8 cellular contexts compared by ENCODE assay signal in genomic region chr1:33238194-33238724, GRCh38. TPM values are rescaled to one million over a fixed set of nuclear protein-coding genes. Genes with fewer than 3 reads are reported as not detected.
DNase-seq lines count a peak whose midpoint lies in the region; ATAC-seq, FAIRE-seq and TF ChIP-seq lines count a peak whose summit lies in the region.
"Not testable (repeated sequence)": the region's sequence is repeated elsewhere in the genome, so short reads cannot be mapped to it uniquely, and the experiment has no call there.

No MANE protein-coding gene starts in this region.

- TF ChIP-seq EP300 in A549 (IDR thresholded peaks at IDR 0.05); SK-N-SH (IDR thresholded peaks at IDR 0.05; ENCODE audit: borderline replicate concordance in 1 of 2, low read depth in 1 of 2, low read length in 1 of 2); GM12878 (IDR thresholded peaks at IDR 0.05; ENCODE audit: borderline replicate concordance in 1 of 2, control insufficient read depth in 1 of 2, low read depth in 2 of 2, low read length in 2 of 2): not testable (repeated sequence)

- H4K20me1 ChIP-seq in Karpas-422 (ENCODE audit: insufficient read depth, low read depth, low read length); SK-N-SH (ENCODE audit: insufficient read depth); GM12878 (ENCODE audit: control insufficient read depth, insufficient read depth): not testable (repeated sequence)

- H3K36me3 ChIP-seq in Karpas-422 (ENCODE audit: insufficient read depth, low read length); SK-N-SH (replicated peaks in 1 of 2; ENCODE audit: control insufficient read depth in 1 of 2, insufficient read depth in 2 of 2, low read length in 1 of 2); GM12878 (ENCODE audit: control insufficient read depth in 2 of 2, insufficient read depth in 2 of 2, low read length in 1 of 2): not testable (repeated sequence)

- TF ChIP-seq RAD21 in A549 (conservative IDR thresholded peaks at IDR 0.05 in 1 of 2, IDR thresholded peaks at IDR 0.05 in 1 of 2); SK-N-SH (IDR thresholded peaks at IDR 0.05; ENCODE audit: low read length); GM12878 (IDR thresholded peaks at IDR 0.05; ENCODE audit: insufficient read depth, low read depth, low read length): not testable (repeated sequence)

- CTCF ChIA-PET in A549 (lab: Yijun Ruan, JAX); SK-N-SH (lab: Yijun Ruan, JAX); GM12878 (lab: Yijun Ruan, JAX): not testable (repeated sequence)

- H3K4me1 ChIP-seq in A549; Karpas-422 (ENCODE audit: low read length); SK-N-SH (ENCODE audit: control insufficient read depth in 1 of 2, insufficient read depth in 2 of 2, low read depth in 1 of 2, low read length in 1 of 2); GM12878 (ENCODE audit: control insufficient read depth, insufficient read depth, low read length): not testable (repeated sequence)

- not testable (repeated sequence) for H3K9me2 ChIP-seq in Karpas-422 (replicated peaks; ENCODE audit: insufficient read depth, low read length); SK-N-SH

- not testable (repeated sequence) for H2AFZ ChIP-seq in Karpas-422 (ENCODE audit: low read length); SK-N-SH (ENCODE audit: low read depth); GM12878 (ENCODE audit: control insufficient read depth, low read depth, low read length)

- H3K27ac ChIP-seq in A549; Karpas-422 (ENCODE audit: low read length); SK-N-SH (ENCODE audit: low read depth in 2 of 2, low read length in 1 of 2); GM12878 (ENCODE audit: control insufficient read depth, insufficient read depth): not testable (repeated sequence)

- TF ChIP-seq POLR2A in A549 (IDR thresholded peaks at IDR 0.05; ENCODE audit: low read length); GM12878 (IDR thresholded peaks at IDR 0.05; ENCODE audit: low read depth, low read length): not testable (repeated sequence)

- not testable (repeated sequence) for TF ChIP-seq CTCF in A549 (IDR thresholded peaks at IDR 0.05); GM12865 (IDR thresholded peaks at IDR 0.05; ENCODE audit: insufficient read depth, low read depth, low read length, missing control alignments); SK-N-SH (IDR thresholded peaks at IDR 0.05); GM12878 (IDR thresholded peaks at IDR 0.05 in 2 of 3, conservative IDR thresholded peaks at IDR 0.05 in 1 of 3; ENCODE audit: control insufficient read depth in 2 of 3, extremely low read depth in 1 of 3, insufficient read depth in 1 of 3, low read depth in 3 of 3, low read length in 3 of 3)

- H3K9me3 ChIP-seq in A549; Karpas-422 (ENCODE audit: low read length); SK-N-SH; GM12878 (replicated peaks; ENCODE audit: control insufficient read depth, insufficient read depth, low read length): not testable (repeated sequence)

- WGBS in A549 (ENCODE audit: missing lambda C conversion rate) = 87% methylated on average over 6 of the region's 6 CpGs
- 95% methylated on average over 6 of the region's 6 CpGs for WGBS in SK-N-SH (ENCODE audit: low lambda C conversion rate)
- WGBS in GM12878 (ENCODE audit: insufficient coverage, insufficient replicate concordance, low lambda C conversion rate, missing lambda C conversion rate) = 97% methylated on average over 6 of the region's 6 CpGs

- RAD21 ChIA-PET in GM12878 (lab: Charles Lee; ENCODE audit: unreplicated experiment) = not testable (repeated sequence)

- not testable (repeated sequence) for H3K9ac ChIP-seq in Karpas-422 (ENCODE audit: low read length); SK-N-SH; GM12878 (ENCODE audit: control insufficient read depth, insufficient read depth, low read length)

- SMC1A ChIA-PET in GM12878 (lab: Charles Lee; ENCODE audit: uncharacterized antibody, unreplicated experiment) = interaction anchor here (1.8 kb wide), 1 partner anchor 10 kb away, joined by 5 read pairs; no protein-coding TSS in a partner anchor

- not testable (repeated sequence) for H3K27me3 ChIP-seq in Karpas-422 (ENCODE audit: low read length); SK-N-SH (ENCODE audit: insufficient read depth); GM12878 (replicated peaks in 1 of 2; ENCODE audit: control insufficient read depth in 2 of 2, insufficient read depth in 2 of 2, low read length in 1 of 2)

- not testable (repeated sequence) for H3F3A ChIP-seq in SK-N-SH (replicated peaks; ENCODE audit: insufficient read depth)

- FAIRE-seq in A549 (lab: Jason Lieb, UNC); GM12878 (lab: Jason Lieb, UNC): not testable (repeated sequence)

- POLR2A ChIA-PET in A549 (lab: Yijun Ruan, JAX); SK-N-SH (lab: Yijun Ruan, JAX); GM12878 (lab: Charles Lee): not testable (repeated sequence)

- not testable (repeated sequence) for H3K79me2 ChIP-seq in Karpas-422 (ENCODE audit: low read length); SK-N-SH (ENCODE audit: insufficient read depth); GM12878 (ENCODE audit: control insufficient read depth, insufficient read depth, low read length)

- H3K4me3 ChIP-seq in A549; GM12865 (ENCODE audit: low read depth, low read length); Karpas-422 (ENCODE audit: low read length); SK-N-SH (ENCODE audit: low read depth in 2 of 2, low read length in 1 of 2); GM12878: not testable (repeated sequence)

- in situ Hi-C loops in GM12878 (cut with MboI) = not testable (repeated sequence)

- BruUV-seq in GM12878 (replicated peaks; lab: Mats Ljungman, UMichigan) = not testable (repeated sequence)

- not testable (repeated sequence) for DNase-seq in A549 (ENCODE audit: low read depth in 1 of 2, low spot score in 1 of 2); SK-N-SH; GM12878 (ENCODE audit: low read depth, low spot score)
- DNase-seq in GM12865 (ENCODE audit: low read depth) (peak; percentile 23), Karpas-422 (peak; percentile 60), NCI-H82 treated with DMSO at 0.1 percent for 48 hours (lab: John Stamatoyannopoulos, UW; ENCODE audit: unreplicated experiment) (peak; percentile 43), left lobe of liver (ENCODE audit: low spot score) (peak; percentile 12)
- DNase-seq in activated CD4-positive, CD25-positive, alpha-beta regulatory T cell treated with anti-CD3 and anti-CD28 coated beads, Interleukin-2, amount 50 U/mL, for 72 hours = peak; percentile 34

- ATAC-seq in A549, GM12878, left lobe of liver: not testable (repeated sequence)

- not testable (repeated sequence) for H3K4me2 ChIP-seq in A549; Karpas-422 (ENCODE audit: low read depth, low read length, poor library complexity, severe bottlenecking); SK-N-SH; GM12878 (ENCODE audit: control insufficient read depth, insufficient read depth)

- intact Hi-C loops in GM12878 (cut with micrococcal nuclease; ENCODE audit: unreplicated experiment) = not testable (repeated sequence)

RNA-seq across cellular contexts. Expression of gene ZNF362, which starts 18.0 kb away (rescaled TPM):
- polyA plus RNA-seq in A549 (2011; rRNA removed) (4.1 and 4.8 TPM in 2 replicates), A549 (2017; fragmentation: RNase III; extraction: RNeasy Plus Mini Kit Qiagen cat#74134 plus additional on column Dnase treatment) (5.2 to 8.3 TPM (median 7.9 TPM) in 3 replicates), SK-N-SH (2012; rRNA removed) (13.7 and 17.1 TPM in 2 replicates), GM12878 (2011; rRNA removed) (1.5 and 3.5 TPM in 2 replicates), GM12878 (2014; fragmentation: Illumina TruSeq; extraction: Trizol) (3.2 and 6.7 TPM in 2 replicates), GM12878 (2014; fragmentation: Nextera tagmentation; extraction: Ambion mirVana) (1 to 10 TPM in 1 of 2 experiments, under 1 TPM in 1; 0.74 to 1.5 TPM), GM12878 (2014; rRNA removed) (14.4 and 20.1 TPM in 2 replicates), GM12878 (2016; fragmentation: Nextera tagmentation; extraction: Ambion mirVana) (10 to 100 TPM; 19.5 to 21.4 TPM)
- 6.6 and 11.5 TPM in 2 replicates for polyA plus RNA-seq in A549 (2012; cell fraction: cytosol; rRNA removed)
- 14.1 and 24.8 TPM in 2 replicates for polyA plus RNA-seq in A549 (2012; cell fraction: nucleus; rRNA removed)
- 7.5 and 8.4 TPM in 2 replicates for polyA minus RNA-seq in A549 (2011; rRNA and poly(A)+ RNA removed)
- total RNA-seq in Karpas-422 (2014; rRNA removed; shearing (Covaris generic); ENCODE audit: low replicate concordance) = 14.3 and 16.7 TPM in 2 replicates
- 5.4 and 10.2 TPM in 2 replicates for polyA plus RNA-seq in SK-N-SH (2012; cell fraction: cytosol; rRNA removed)
- 19.2 and 37.2 TPM in 2 replicates for polyA plus RNA-seq in SK-N-SH (2012; cell fraction: nucleus; rRNA removed)
- total RNA-seq in GM12878 (2013; cell fraction: nucleolus; rRNA removed) = 10.4 and 12.5 TPM in 2 replicates
- total RNA-seq in GM12878 (2014; rRNA removed) (8.2 and 11.1 TPM in 2 replicates), GM12878 (2014; rRNA removed; fragmentation: Illumina TruSeq; extraction: Trizol) (4.0 and 5.5 TPM in 2 replicates), GM12878 (2021) (20.2 and 22.8 TPM in 2 replicates), left lobe of liver (8.4 TPM)
- 2.4 TPM for polyA plus RNA-seq in GM12878 (2011; ENCODE audit: low read depth)
- polyA plus RNA-seq in GM12878 (2011; cell fraction: cytosol; rRNA removed) = 2.7 and 4.4 TPM in 2 replicates
- 6.4 and 9.9 TPM in 2 replicates for polyA plus RNA-seq in GM12878 (2011; cell fraction: nucleus; rRNA removed)
- polyA plus RNA-seq in GM12878 (2012) = 7.5 and 7.9 TPM in 2 replicates
- 4.5 and 5.8 TPM in 2 replicates for polyA minus RNA-seq in GM12878 (2011; rRNA and poly(A)+ RNA removed)
- 2.5 and 4.5 TPM in 2 replicates for polyA minus RNA-seq in GM12878 (2011; cell fraction: cytosol; rRNA and poly(A)+ RNA removed)
- polyA minus RNA-seq in GM12878 (2011; cell fraction: nucleus; rRNA and poly(A)+ RNA removed) = 4.0 and 5.5 TPM in 2 replicates

RNA-seq across cellular contexts. Expression of gene TRIM62, which starts 56.4 kb away (rescaled TPM):
- 0.79 and 1.1 TPM in 2 replicates for polyA plus RNA-seq in A549 (2011; rRNA removed)
- 0.94 and 1.5 TPM in 2 replicates for polyA plus RNA-seq in A549 (2012; cell fraction: cytosol; rRNA removed)
- polyA plus RNA-seq in A549 (2012; cell fraction: nucleus; rRNA removed) = 2.3 and 3.2 TPM in 2 replicates
- 1.1 to 1.6 TPM (median 1.5 TPM) in 3 replicates for polyA plus RNA-seq in A549 (2017; fragmentation: RNase III; extraction: RNeasy Plus Mini Kit Qiagen cat#74134 plus additional on column Dnase treatment)
- 0.78 and 0.83 TPM in 2 replicates for polyA minus RNA-seq in A549 (2011; rRNA and poly(A)+ RNA removed)
- total RNA-seq in Karpas-422 (2014; rRNA removed; shearing (Covaris generic); ENCODE audit: low replicate concordance) = 9.1 and 18.7 TPM in 2 replicates
- polyA plus RNA-seq in SK-N-SH (2012; rRNA removed) = 2.5 and 4.4 TPM in 2 replicates
- 1.8 and 2.7 TPM in 2 replicates for polyA plus RNA-seq in SK-N-SH (2012; cell fraction: cytosol; rRNA removed)
- 8.0 and 8.7 TPM in 2 replicates for polyA plus RNA-seq in SK-N-SH (2012; cell fraction: nucleus; rRNA removed)
- total RNA-seq in GM12878 (2013; cell fraction: nucleolus; rRNA removed) = 4.5 and 5.4 TPM in 2 replicates
- 1.2 and 2.2 TPM in 2 replicates for total RNA-seq in GM12878 (2014; rRNA removed)
- 0.69 and 1.0 TPM in 2 replicates for total RNA-seq in GM12878 (2014; rRNA removed; fragmentation: Illumina TruSeq; extraction: Trizol)
- total RNA-seq in GM12878 (2021) = 4.1 and 4.2 TPM in 2 replicates
- polyA plus RNA-seq in GM12878 (2011; ENCODE audit: low read depth) = 1.2 TPM
- 0.37 and 0.99 TPM in 2 replicates for polyA plus RNA-seq in GM12878 (2011; rRNA removed)
- 1.3 and 1.4 TPM in 2 replicates for polyA plus RNA-seq in GM12878 (2011; cell fraction: cytosol; rRNA removed)
- polyA plus RNA-seq in GM12878 (2011; cell fraction: nucleus; rRNA removed) = 4.2 and 7.0 TPM in 2 replicates
- polyA plus RNA-seq in GM12878 (2012) = 2.1 and 2.7 TPM in 2 replicates
- polyA plus RNA-seq in GM12878 (2014; fragmentation: Illumina TruSeq; extraction: Trizol) = 2.7 and 2.8 TPM in 2 replicates
- polyA plus RNA-seq in GM12878 (2014; fragmentation: Nextera tagmentation; extraction: Ambion mirVana) = under 1 TPM; 0.52 to 0.55 TPM
- polyA plus RNA-seq in GM12878 (2014; rRNA removed) = 2.6 and 2.8 TPM in 2 replicates
- polyA plus RNA-seq in GM12878 (2016; fragmentation: Nextera tagmentation; extraction: Ambion mirVana) = 1 to 10 TPM; 1.9 TPM
- 1.1 and 1.7 TPM in 2 replicates for polyA minus RNA-seq in GM12878 (2011; rRNA and poly(A)+ RNA removed)
- polyA minus RNA-seq in GM12878 (2011; cell fraction: cytosol; rRNA and poly(A)+ RNA removed) = 0.62 and 1.1 TPM in 2 replicates
- 1.5 and 2.0 TPM in 2 replicates for polyA minus RNA-seq in GM12878 (2011; cell fraction: nucleus; rRNA and poly(A)+ RNA removed)
- total RNA-seq in left lobe of liver = 1.4 TPM
